ENCODE assay signal across 14 cellular contexts in genomic region chr4:38491854-38492478, GRCh38.
A peak's percentile ranks its signal among the peaks of the same experiment; 100 is the strongest.
DNase-seq lines count a peak whose midpoint lies in the region; ATAC-seq and TF ChIP-seq lines count a peak whose summit lies in the region.
"Had no signal": no experiment of that assay in that cellular context is flagged by ENCODE, and none has a peak within 500 bp of the region (broad histone marks: within the 10 kb centered on the region; RNA-seq: fewer than 3 reads in every experiment).

No MANE protein-coding gene starts in this region.

- no peaks in the 10 kb centered on the region for H3K36me3 ChIP-seq in CD8-positive, alpha-beta T cell (ENCODE audit: insufficient read depth, low read length)
- no peaks in the 10 kb centered on the region for H3K36me3 ChIP-seq in naive thymus-derived CD4-positive, alpha-beta T cell (ENCODE audit: control insufficient read depth in 2 of 3, insufficient read depth in 3 of 3, low read length in 3 of 3)

- peak overlapping the region; percentile 13 for H3K4me3 Mint-ChIP-seq in CD4-positive, alpha-beta T cell
- H3K4me3 Mint-ChIP-seq in CD8-positive, alpha-beta T cell: no peak overlapping the region
- no peak overlapping the region for H3K4me3 Mint-ChIP-seq in T-cell
- H3K4me3 Mint-ChIP-seq in naive thymus-derived CD4-positive, alpha-beta T cell: peak overlapping the region in 3 of 10 donors; percentile 7 to 48 (median 22)
- H3K4me3 Mint-ChIP-seq: HFFc6 had no signal

- H3K9me3 ChIP-seq in CD4-positive, alpha-beta T cell (ENCODE audit: control insufficient read depth, low read length): no peaks in the 10 kb centered on the region
- H3K9me3 ChIP-seq in CD8-positive, alpha-beta T cell (ENCODE audit: low read length): no peaks in the 10 kb centered on the region
- H3K9me3 ChIP-seq in naive thymus-derived CD4-positive, alpha-beta T cell (ENCODE audit: control insufficient read depth in 2 of 3, low read length in 3 of 3): no peaks in the 10 kb centered on the region

- CTCF ChIA-PET in CD4-positive, alpha-beta T cell (lab: Charles Lee): interaction anchor here (1.6 kb wide), 1 partner anchor 16 kb away, joined by 4 read pairs; no protein-coding TSS in a partner anchor
- CTCF ChIA-PET in CD8-positive, alpha-beta T cell (lab: Charles Lee): interaction anchor here (1.1 to 1.2 kb wide), 2 partner anchors 11 to 171 kb away, joined by 3 read pairs; no protein-coding TSS in a partner anchor
- CTCF ChIA-PET in T-cell (lab: Charles Lee): no interaction called here
- CTCF ChIA-PET in naive thymus-derived CD4-positive, alpha-beta T cell (lab: Charles Lee): no interaction called here

- no peaks in the 10 kb centered on the region for H3K27me3 Mint-ChIP-seq in CD4-positive, alpha-beta T cell
- H3K27me3 Mint-ChIP-seq in CD8-positive, alpha-beta T cell (ENCODE audit: low read depth): no peaks in the 10 kb centered on the region
- no peaks in the 10 kb centered on the region for H3K27me3 Mint-ChIP-seq in T-cell
- H3K27me3 Mint-ChIP-seq in naive thymus-derived CD4-positive, alpha-beta T cell: peaks cover 0 to 9% (median 0%) of the 10 kb centered on the region in 5 donors

- ATAC-seq in CD4-positive, alpha-beta T cell (ENCODE audit: poor library complexity): no peak
- ATAC-seq in CD8-positive, alpha-beta T cell: no peak
- no peak for ATAC-seq in T-cell (replicated peaks in 1 of 4)
- ATAC-seq in naive thymus-derived CD4-positive, alpha-beta T cell: no peak
- no peak for ATAC-seq in HG02642 (IDR thresholded peaks at IDR 0.05; ENCODE audit: poor library complexity, unreplicated experiment)
- ATAC-seq: PC-3 had no signal

- H3K4me1 ChIP-seq in CD8-positive, alpha-beta T cell (ENCODE audit: insufficient read depth, low read length): peaks cover 37% of the 10 kb centered on the region
- H3K4me1 ChIP-seq in naive thymus-derived CD4-positive, alpha-beta T cell (ENCODE audit: control insufficient read depth in 2 of 2, insufficient read depth in 2 of 2, low read length in 2 of 2): peaks cover 28 to 30% of the 10 kb centered on the region in 2 donors

- H3K4me3 ChIP-seq in CD8-positive, alpha-beta T cell (ENCODE audit: low read depth, low read length): no peak overlapping the region
- no peak overlapping the region for H3K4me3 ChIP-seq in naive thymus-derived CD4-positive, alpha-beta T cell (ENCODE audit: low read length)

- H3K27ac Mint-ChIP-seq in CD4-positive, alpha-beta T cell: no peak overlapping the region
- H3K27ac Mint-ChIP-seq in CD8-positive, alpha-beta T cell: peak overlapping the region; percentile 66
- peak overlapping the region; percentile 60 to 77 for H3K27ac Mint-ChIP-seq in T-cell
- H3K27ac Mint-ChIP-seq in naive thymus-derived CD4-positive, alpha-beta T cell: peak overlapping the region in 6 of 9 donors; percentile 1 to 100 (median 44)
- H3K27ac Mint-ChIP-seq: HFFc6 had no signal

- H3K4me1 Mint-ChIP-seq in CD4-positive, alpha-beta T cell (ENCODE audit: low read depth): peaks cover 40% of the 10 kb centered on the region
- H3K4me1 Mint-ChIP-seq in CD8-positive, alpha-beta T cell (ENCODE audit: low read depth): peaks cover 45% of the 10 kb centered on the region
- peaks cover 39 to 54% (median 41%) of the 10 kb centered on the region in 3 donors for H3K4me1 Mint-ChIP-seq in T-cell
- H3K4me1 Mint-ChIP-seq in naive thymus-derived CD4-positive, alpha-beta T cell: peaks cover 17 to 67% (median 41%) of the 10 kb centered on the region in 7 donors

- no peak for DNase-seq in CD4-positive, alpha-beta T cell
- no peak for DNase-seq in CD8-positive, alpha-beta T cell
- DNase-seq in T-cell (no peak), GM19240 (ENCODE audit: insufficient read length, low spot score) (no peak), NCI-H1436 (lab: John Stamatoyannopoulos, UW) (no peak)
- no peak for DNase-seq in naive thymus-derived CD4-positive, alpha-beta T cell
- DNase-seq: HFFc6; MM.1S; NCI-H1417; NCI-H2029; NCI-H524 treated with DMSO at 0.1 percent for 48 hours; NK-92 treated with Interleukin-12 subunit alpha and Interleukin-12 subunit beta, amount 100 ng/mL, for 24 hours; PC-3 had no signal

- H3K36me3 Mint-ChIP-seq in CD4-positive, alpha-beta T cell (ENCODE audit: low read depth): no peaks in the 10 kb centered on the region
- H3K36me3 Mint-ChIP-seq in CD8-positive, alpha-beta T cell: no peaks in the 10 kb centered on the region
- H3K36me3 Mint-ChIP-seq in T-cell: no peaks in the 10 kb centered on the region
- H3K36me3 Mint-ChIP-seq in naive thymus-derived CD4-positive, alpha-beta T cell: peaks cover 0 to 3% (median 0%) of the 10 kb centered on the region in 5 donors

- POLR2A ChIA-PET in CD4-positive, alpha-beta T cell (lab: Charles Lee): interaction anchor here (0.7 to 0.9 kb wide), 2 partner anchors 18 to 171 kb away, joined by 3 to 4 read pairs; no protein-coding TSS in a partner anchor
- POLR2A ChIA-PET in CD8-positive, alpha-beta T cell (lab: Charles Lee): interaction anchor here (1.1 to 1.5 kb wide), 5 partner anchors 9 to 22 kb away, joined by 3 to 7 read pairs (median 3); no protein-coding TSS in a partner anchor
- POLR2A ChIA-PET in T-cell (lab: Charles Lee): no interaction called here
- POLR2A ChIA-PET in naive thymus-derived CD4-positive, alpha-beta T cell (lab: Charles Lee): interaction anchor here (1.2 kb wide), 3 partner anchors 11 to 176 kb away, joined by 3 to 4 read pairs (median 3); no protein-coding TSS in a partner anchor

- H3K9me3 Mint-ChIP-seq in CD4-positive, alpha-beta T cell: no peaks in the 10 kb centered on the region
- H3K9me3 Mint-ChIP-seq in CD8-positive, alpha-beta T cell: no peaks in the 10 kb centered on the region
- H3K9me3 Mint-ChIP-seq in T-cell: no peaks in the 10 kb centered on the region
- no peaks in the 10 kb centered on the region for H3K9me3 Mint-ChIP-seq in naive thymus-derived CD4-positive, alpha-beta T cell
- H3K9me3 Mint-ChIP-seq: HFFc6 had no signal

- intact Hi-C loops in CD4-positive, alpha-beta T cell (cut with DNase I, micrococcal nuclease): no loop called here
- intact Hi-C loops in CD8-positive, alpha-beta T cell (cut with DNase I, micrococcal nuclease): loop anchor here in 1 of 2 experiments (1.0 kb wide), 1 partner anchor 17 kb away; no protein-coding TSS in a partner anchor
- intact Hi-C loops in naive thymus-derived CD4-positive, alpha-beta T cell (cut with micrococcal nuclease): loop anchor here in 1 of 2 donors (5.0 kb wide), 1 partner anchor 35 kb away; no protein-coding TSS in a partner anchor

- TF ChIP-seq CTCF in CD4-positive, alpha-beta T cell (IDR thresholded peaks at IDR 0.05): no peak
- no peak for TF ChIP-seq CTCF in CD8-positive, alpha-beta T cell (IDR thresholded peaks at IDR 0.05)

- no peak overlapping the region for H3K27ac ChIP-seq in CD4-positive, alpha-beta T cell (ENCODE audit: low read depth, low read length)
- H3K27ac ChIP-seq in CD8-positive, alpha-beta T cell (ENCODE audit: low read depth, low read length): no peak overlapping the region
- H3K27ac ChIP-seq in naive thymus-derived CD4-positive, alpha-beta T cell (ENCODE audit: low read depth, low read length): no peak overlapping the region

- no peaks in the 10 kb centered on the region for H3K27me3 ChIP-seq in CD4-positive, alpha-beta T cell (ENCODE audit: control insufficient read depth, insufficient read depth, low read length)
- H3K27me3 ChIP-seq in CD8-positive, alpha-beta T cell (ENCODE audit: insufficient read depth, low read length): no peaks in the 10 kb centered on the region
- no peaks in the 10 kb centered on the region for H3K27me3 ChIP-seq in naive thymus-derived CD4-positive, alpha-beta T cell (ENCODE audit: control insufficient read depth in 2 of 2, insufficient read depth in 2 of 2, low read length in 2 of 2)

Comparison
In these comparisons a context has a peak if more than half of its experiments do, and no peak if none do; other contexts are left out.
1. CTCF ChIA-PET loops: an anchor here in CD4-positive, alpha-beta T cell (1.6 kb wide) and CD8-positive, alpha-beta T cell (1.1 to 1.2 kb wide); none called in T-cell and naive thymus-derived CD4-positive, alpha-beta T cell.
2. POLR2A ChIA-PET loops: an anchor here in CD4-positive, alpha-beta T cell (0.7 to 0.9 kb wide), CD8-positive, alpha-beta T cell (1.1 to 1.5 kb wide) and naive thymus-derived CD4-positive, alpha-beta T cell (1.2 kb wide); none called in T-cell.